Comparison of ENCODE assay signal across 13 cellular contexts in the genomic region with DNA sequence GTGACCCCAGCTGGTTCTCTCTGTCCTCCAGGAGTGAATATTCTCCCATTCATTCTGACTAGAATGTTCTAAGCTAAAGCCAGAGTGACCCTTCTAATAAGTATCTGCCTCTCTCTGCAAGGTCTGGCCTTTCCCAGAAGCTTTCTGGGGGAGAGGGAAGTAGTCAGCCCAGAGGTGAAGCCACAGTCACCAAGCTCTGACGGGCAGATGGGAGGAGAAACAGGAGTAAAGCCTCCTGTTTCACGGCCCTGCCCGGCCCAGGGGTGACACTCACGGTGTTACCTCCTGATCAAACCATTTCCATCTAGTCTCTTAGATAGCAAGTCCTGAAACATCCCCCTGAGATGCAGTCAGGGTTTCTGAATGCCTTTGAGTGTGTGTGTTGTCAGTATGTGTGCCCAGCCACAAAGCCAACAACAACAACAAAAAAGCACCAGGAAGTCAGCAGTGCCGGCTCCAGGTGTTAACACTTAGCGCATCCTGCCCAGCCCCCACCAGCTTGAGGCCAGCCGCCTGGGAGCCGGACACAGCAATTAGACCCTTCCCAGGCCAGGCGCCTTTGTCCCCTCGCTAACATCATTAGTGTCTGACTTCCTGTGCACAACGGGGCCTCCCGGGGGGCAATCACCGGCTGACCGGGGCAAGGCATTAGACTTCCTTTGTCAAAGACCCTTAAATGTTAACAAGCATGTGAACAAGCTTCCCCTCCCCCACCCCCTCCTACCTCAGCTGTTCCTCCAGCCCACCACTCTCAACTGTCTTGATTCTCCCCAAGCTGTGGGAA. TPM values are rescaled to one million over a fixed set of nuclear protein-coding genes. Genes with fewer than 3 reads are reported as not detected.
DNase-seq lines count a peak whose midpoint lies in the region; ATAC-seq, FAIRE-seq and TF ChIP-seq lines count a peak whose summit lies in the region.
"Had no signal": no experiment of that assay in that cellular context is flagged by ENCODE, and none has a peak within 500 bp of the region (broad histone marks: within the 10 kb centered on the region; RNA-seq: fewer than 3 reads in every experiment).

No MANE protein-coding gene starts in this region.

- H3K4me1 ChIP-seq in BLaER1 (peaks cover 5% of the 10 kb centered on the region), kidney (ENCODE audit: control insufficient read depth in 1 of 2, insufficient read depth in 1 of 2, low read depth in 1 of 2, low read length in 2 of 2) (peaks cover 0 to 2% of the 10 kb centered on the region in 2 donors)

- no peaks in the 10 kb centered on the region for H3K9me3 ChIP-seq in BLaER1
- no peaks in the 10 kb centered on the region for H3K9me3 ChIP-seq in WERI-Rb-1 (ENCODE audit: severe bottlenecking)
- H3K9me3 ChIP-seq in kidney (ENCODE audit: control insufficient read depth in 1 of 2, low read length in 2 of 2): no peaks in the 10 kb centered on the region

- H3K27me3 ChIP-seq in BLaER1 (no peaks in the 10 kb centered on the region), WERI-Rb-1 (ENCODE audit: insufficient read depth, low read depth, severe bottlenecking) (peaks cover 21% of the 10 kb centered on the region)

- ATAC-seq in GM18505 (IDR thresholded peaks at IDR 0.05; ENCODE audit: unreplicated experiment): no peak

- peak overlapping the region; percentile 9; the same call in 1 of the 2 replicates for H3K4me2 ChIP-seq in BLaER1

- H3K4me3 ChIP-seq in BLaER1: no peak overlapping the region
- no peak overlapping the region for H3K4me3 ChIP-seq in WERI-Rb-1 (ENCODE audit: low read depth, low read length)
- H3K4me3 ChIP-seq in kidney (ENCODE audit: low read length in 2 of 2): no peak overlapping the region

- H3K36me3 ChIP-seq in BLaER1: no peaks in the 10 kb centered on the region
- no peaks in the 10 kb centered on the region for H3K36me3 ChIP-seq in WERI-Rb-1
- no peaks in the 10 kb centered on the region for H3K36me3 ChIP-seq in kidney (ENCODE audit: control insufficient read depth in 1 of 2, insufficient read depth in 2 of 2, low read length in 2 of 2)

- TF ChIP-seq CTCF in WERI-Rb-1 (IDR thresholded peaks at IDR 0.05; ENCODE audit: low read depth, low read length) (no peak), kidney (IDR thresholded peaks at IDR 0.05; ENCODE audit: borderline replicate concordance, extremely low read depth, insufficient read depth) (no peak)

- intact Hi-C loops in kidney (cut with DNase I): no loop called here

- FAIRE-seq in kidney (lab: Jason Lieb, UNC): no peak
- FAIRE-seq: islet of Langerhans had no signal

- DNase-seq in MV-4-11 (lab: John Stamatoyannopoulos, UW) (peak; percentile 8), WERI-Rb-1 (peak; percentile 35), kidney (peak; percentile 72), RKO (ENCODE audit: low spot score) (no peak), NCI-H1436 treated with DMSO at 0.1 percent for 48 hours (lab: John Stamatoyannopoulos, UW) (no peak), globus pallidus (ENCODE audit: low spot score) (no peak)
- DNase-seq: activated effector memory CD4-positive, alpha-beta T cell treated with Interleukin-2 at 50 U/mL for 16 hours; effector CD4-positive, alpha-beta T cell had no signal

- TF ChIP-seq POLR2A in GM18505 (IDR thresholded peaks at IDR 0.05; ENCODE audit: borderline replicate concordance, extremely low read depth, insufficient read depth, insufficient read length): no peak

- H3K27ac ChIP-seq in BLaER1: no peak overlapping the region
- H3K27ac ChIP-seq in WERI-Rb-1: no peak overlapping the region
- no peak overlapping the region for H3K27ac ChIP-seq in kidney (ENCODE audit: low read depth in 2 of 2, low read length in 2 of 2)
- H3K27ac ChIP-seq: C4-2B had no signal

- no peaks in the 10 kb centered on the region for H4K20me1 ChIP-seq in BLaER1

- H3K9ac ChIP-seq in BLaER1 (no peak overlapping the region), kidney (ENCODE audit: low read length in 2 of 2) (no peak overlapping the region)

RNA-seq across cellular contexts. Expression of gene IL17RD, which starts 34.5 kb away (rescaled TPM):
- total RNA-seq in kidney: 18.9 TPM
- 4.4 TPM for polyA plus RNA-seq in kidney (ENCODE audit: insufficient read depth, low read depth, low replicate concordance)
- polyA plus RNA-seq: IgD-negative memory B cell had no signal

Comparison
In these comparisons a context has a peak if more than half of its experiments do, and no peak if none do; other contexts are left out.
1. DNase-seq: peak in MV-4-11 (single experiment), WERI-Rb-1 (single experiment) and kidney (single experiment); none in RKO (single experiment), NCI-H1436 treated with DMSO at 0.1 percent for 48 hours (single experiment) and globus pallidus (single experiment).